In genomic region chr4:149292422-149293055, GRCh38 we compare ENCODE assay signal across 16 cellular contexts.
DNase-seq lines count a peak whose midpoint lies in the region; ATAC-seq and TF ChIP-seq lines count a peak whose summit lies in the region.
"Had no signal": no experiment of that assay in that cellular context is flagged by ENCODE, and none has a peak within 500 bp of the region (broad histone marks: within the 10 kb centered on the region; RNA-seq: fewer than 3 reads in every experiment).

No MANE protein-coding gene starts in this region.

- no peaks in the 10 kb centered on the region for H3K27me3 ChIP-seq in fibroblast of lung (ENCODE audit: control insufficient read depth, insufficient read depth, low read length)

- no peaks in the 10 kb centered on the region for H3K36me3 ChIP-seq in fibroblast of lung (ENCODE audit: control insufficient read depth, insufficient read depth, low read length)
- H3K36me3 ChIP-seq: HAP-1 had no signal

- no peaks in the 10 kb centered on the region for H3K9me3 ChIP-seq in fibroblast of lung (ENCODE audit: control insufficient read depth, insufficient read depth, low read depth, low read length)
- H3K9me3 ChIP-seq: HAP-1 had no signal

- peaks cover 3% of the 10 kb centered on the region for H3K36me3 Mint-ChIP-seq in mesothelial cell of epicardium
- H3K36me3 Mint-ChIP-seq in effector memory CD8-positive, alpha-beta T cell (ENCODE audit: insufficient read depth), result no peaks in the 10 kb centered on the region
- H3K36me3 Mint-ChIP-seq: CD14-positive monocyte had no signal

- H3K4me3 Mint-ChIP-seq in mesothelial cell of epicardium, result no peak overlapping the region
- no peak overlapping the region for H3K4me3 Mint-ChIP-seq in effector memory CD8-positive, alpha-beta T cell
- H3K4me3 Mint-ChIP-seq: CD14-positive monocyte had no signal

- H4K20me1 ChIP-seq in fibroblast of lung (ENCODE audit: control insufficient read depth, extremely low read depth, insufficient read depth, low read length), result no peaks in the 10 kb centered on the region

- H3K4me1 ChIP-seq in fibroblast of lung (ENCODE audit: control insufficient read depth, extremely low read depth, insufficient read depth, low read length), result no peaks in the 10 kb centered on the region
- H3K4me1 ChIP-seq: HAP-1 had no signal

- DNase-seq in DMS 273 (lab: John Stamatoyannopoulos, UW; ENCODE audit: unreplicated experiment) (peak; percentile 72), NCI-H2171 (lab: John Stamatoyannopoulos, UW) (peak; percentile 5), fibroblast of lung (ENCODE audit: low read depth in 2 of 2) (peak; percentile 2 to 14), mesothelial cell of epicardium (ENCODE audit: low spot score in 2 of 2, unreplicated experiment in 2 of 2) (no peak)
- no peak for DNase-seq in effector memory CD8-positive, alpha-beta T cell
- DNase-seq: COR-L47, DMS53, NCI-H1092, NCI-H187, NCI-H524, SIG-M5 had no signal

- H3K4me2 ChIP-seq in fibroblast of lung (ENCODE audit: extremely low read depth, insufficient read depth, low read length), result no peak overlapping the region

- peak overlapping the region; percentile 1 for H3K27ac Mint-ChIP-seq in mesothelial cell of epicardium
- H3K27ac Mint-ChIP-seq in effector memory CD8-positive, alpha-beta T cell, result no peak overlapping the region
- H3K27ac Mint-ChIP-seq: CD14-positive monocyte had no signal

- no peak for ATAC-seq in GM18520 (IDR thresholded peaks at IDR 0.05; ENCODE audit: unreplicated experiment)
- no peak for ATAC-seq in HG02798 (IDR thresholded peaks at IDR 0.05; ENCODE audit: poor library complexity, unreplicated experiment)
- ATAC-seq in HG03139 (IDR thresholded peaks at IDR 0.05; ENCODE audit: unreplicated experiment), result no peak
- ATAC-seq in effector memory CD8-positive, alpha-beta T cell (replicated peaks), result no peak

- no peak overlapping the region for H3K4me3 ChIP-seq in fibroblast of lung (replicated peaks in 1 of 4; ENCODE audit: control extremely low read depth in 1 of 4, insufficient read depth in 1 of 4, low read depth in 3 of 4, low read length in 4 of 4)
- H3K4me3 ChIP-seq: HAP-1 had no signal

- peaks cover 29% of the 10 kb centered on the region for H3K4me1 Mint-ChIP-seq in mesothelial cell of epicardium
- no peaks in the 10 kb centered on the region for H3K4me1 Mint-ChIP-seq in effector memory CD8-positive, alpha-beta T cell (ENCODE audit: low read depth in 2 of 2)
- H3K4me1 Mint-ChIP-seq: CD14-positive monocyte had no signal

- H3K9ac ChIP-seq in fibroblast of lung (ENCODE audit: insufficient read depth, low read length), result no peak overlapping the region

- H3K79me2 ChIP-seq in fibroblast of lung (ENCODE audit: control insufficient read depth, insufficient read depth, low read length), result no peaks in the 10 kb centered on the region

- no peak overlapping the region for H2AFZ ChIP-seq in fibroblast of lung (ENCODE audit: low read length)

- H3K9me3 Mint-ChIP-seq in mesothelial cell of epicardium, result peaks cover 24% of the 10 kb centered on the region
- no peaks in the 10 kb centered on the region for H3K9me3 Mint-ChIP-seq in effector memory CD8-positive, alpha-beta T cell

- no peaks in the 10 kb centered on the region for H3K27me3 Mint-ChIP-seq in mesothelial cell of epicardium (ENCODE audit: low read depth)
- no peaks in the 10 kb centered on the region for H3K27me3 Mint-ChIP-seq in effector memory CD8-positive, alpha-beta T cell

- TF ChIP-seq CTCF in fibroblast of lung (conservative IDR thresholded peaks at IDR 0.05 in 1 of 2, IDR thresholded peaks at IDR 0.05 in 1 of 2; ENCODE audit: low read depth in 1 of 2, low read length in 2 of 2) (no peak), mesothelial cell of epicardium (IDR thresholded peaks at IDR 0.05; ENCODE audit: unreplicated experiment) (no peak)

- no peak overlapping the region for H3K27ac ChIP-seq in fibroblast of lung (ENCODE audit: insufficient read depth, low read length)

Comparison
In these comparisons a context has a peak if more than half of its experiments do, and no peak if none do; other contexts are left out.
1. DNase-seq: peak in DMS 273 (single experiment), NCI-H2171 (single experiment) and fibroblast of lung (2 of 2); none in mesothelial cell of epicardium (0 of 2) and effector memory CD8-positive, alpha-beta T cell (0 of 3).